In genomic region chr9:129232839-129233568, GRCh38 we compare ENCODE assay signal across 25 cellular contexts. TPM values are rescaled to one million over a fixed set of nuclear protein-coding genes. Genes with fewer than 3 reads are reported as not detected.
DNase-seq lines count a peak whose midpoint lies in the region; ATAC-seq and TF ChIP-seq lines count a peak whose summit lies in the region.
"Had no signal": no experiment of that assay in that cellular context is flagged by ENCODE, and none has a peak within 500 bp of the region (broad histone marks: within the 10 kb centered on the region; RNA-seq: fewer than 3 reads in every experiment).

No MANE protein-coding gene starts in this region.

- peak; percentile 18 for DNase-seq in MCF 10A (ENCODE audit: unreplicated experiment)
- no peak for DNase-seq in breast epithelium (ENCODE audit: low spot score in 2 of 2)
- peak; percentile 35 for DNase-seq in RKO (ENCODE audit: low spot score)
- peak; percentile 37 for DNase-seq in fibroblast of mammary gland (ENCODE audit: low read depth)
- no peak for DNase-seq in NCI-H82 (lab: John Stamatoyannopoulos, UW)
- DNase-seq: ACHN; activated CD4-positive, alpha-beta T cell treated with anti-CD3 and anti-CD28 coated beads, Interleukin-2, amount 50 U/mL, for 1 hour; activated gamma-delta T cell treated with Interleukin-2 at 50 U/mL for 16 hours; activated T-cell treated with anti-CD3 and anti-CD28 coated beads, Interleukin-2, amount 50 U/mL, for 4 hours; amygdala; Kasumi-1; left lung; mesenchymal stem cell; NCI-H146; NCI-H2107; NCI-H446; small intestine; stimulated activated CD8-positive, alpha-beta memory T cell treated with anti-CD3 and anti-CD28 coated beads, Interleukin-4, amount 100 ng/mL, for 48 hours; stimulated activated naive CD8-positive, alpha-beta T cell treated with anti-CD3 and anti-CD28 coated beads, Interleukin-15, amount 100 ng/mL, for 72 hours; thyroid gland had no signal

- TF ChIP-seq CTCF in MCF 10A (IDR thresholded peaks at IDR 0.05; ENCODE audit: unreplicated experiment) (no peak), breast epithelium (IDR thresholded peaks at IDR 0.05) (no peak), fibroblast of mammary gland (conservative IDR thresholded peaks at IDR 0.05; ENCODE audit: control insufficient read depth, insufficient read depth, low read depth, low read length) (no peak)

- H3K4me3 Mint-ChIP-seq in MCF 10A (ENCODE audit: unreplicated experiment): no peak overlapping the region
- H3K4me3 Mint-ChIP-seq: activated T-cell treated with anti-CD3 and anti-CD28 coated beads, Interleukin-2, amount 50 U/mL, for 4 hours; stimulated activated naive CD8-positive, alpha-beta T cell treated with anti-CD3 and anti-CD28 coated beads, Interleukin-15, amount 100 ng/mL, for 72 hours had no signal

- H3K4me1 Mint-ChIP-seq in MCF 10A (ENCODE audit: insufficient read depth, unreplicated experiment): peaks cover 7% of the 10 kb centered on the region

- intact Hi-C loops in MCF 10A (cut with micrococcal nuclease) (no loop called here), breast epithelium (cut with DNase I; ENCODE audit: low total_unique reads) (no loop called here)

- peaks cover 15% of the 10 kb centered on the region for H3K9me3 Mint-ChIP-seq in MCF 10A (ENCODE audit: unreplicated experiment)

- no peak for TF ChIP-seq POLR2A in breast epithelium (IDR thresholded peaks at IDR 0.05)

- no peaks in the 10 kb centered on the region for H3K4me1 ChIP-seq in breast epithelium
- H3K4me1 ChIP-seq: thyroid gland had no signal

- H3K27me3 ChIP-seq in breast epithelium: no peaks in the 10 kb centered on the region
- H3K27me3 ChIP-seq: left lung, thyroid gland had no signal

- CTCF ChIA-PET in MCF 10A (lab: Yijun Ruan, JAX): no interaction called here

- H3K4me3 ChIP-seq in breast epithelium (no peak overlapping the region), fibroblast of mammary gland (ENCODE audit: control insufficient read depth, low read depth, low read length) (no peak overlapping the region)
- H3K4me3 ChIP-seq: left lung, SK-N-MC, thyroid gland had no signal

- no peak overlapping the region for H3K27ac Mint-ChIP-seq in MCF 10A (ENCODE audit: low read depth, unreplicated experiment)
- H3K27ac Mint-ChIP-seq: stimulated activated naive CD8-positive, alpha-beta T cell treated with anti-CD3 and anti-CD28 coated beads, Interleukin-15, amount 100 ng/mL, for 72 hours had no signal

- ATAC-seq in HG03280 (IDR thresholded peaks at IDR 0.05; ENCODE audit: unreplicated experiment): no peak
- no peak for ATAC-seq in HG03039 (IDR thresholded peaks at IDR 0.05; ENCODE audit: unreplicated experiment)
- ATAC-seq: activated T-cell treated with anti-CD3 and anti-CD28 coated beads, Interleukin-2, amount 50 U/mL, for 4 hours; esophagus mucosa; left lung; stimulated activated naive CD8-positive, alpha-beta T cell treated with anti-CD3 and anti-CD28 coated beads, Interleukin-15, amount 100 ng/mL, for 72 hours had no signal

- H3K27me3 Mint-ChIP-seq in MCF 10A (ENCODE audit: insufficient read depth, unreplicated experiment): peaks cover 11% of the 10 kb centered on the region
- H3K27me3 Mint-ChIP-seq: stimulated activated naive CD8-positive, alpha-beta T cell treated with anti-CD3 and anti-CD28 coated beads, Interleukin-15, amount 100 ng/mL, for 72 hours had no signal

- H3K27ac ChIP-seq in breast epithelium: no peak overlapping the region
- H3K27ac ChIP-seq: left lung, SK-N-MC, thyroid gland, VCaP had no signal

- H3K36me3 Mint-ChIP-seq in MCF 10A (ENCODE audit: insufficient read depth, unreplicated experiment): no peaks in the 10 kb centered on the region

- no peaks in the 10 kb centered on the region for H3K36me3 ChIP-seq in breast epithelium
- H3K36me3 ChIP-seq: left lung, thyroid gland had no signal

- no TSS peak for BruUV-seq in MCF 10A (replicated peaks; lab: Mats Ljungman, UMichigan)

- H3K9me3 ChIP-seq in breast epithelium: no peaks in the 10 kb centered on the region
- H3K9me3 ChIP-seq: thyroid gland had no signal

- POLR2A ChIA-PET in MCF 10A (lab: Yijun Ruan, JAX): interaction anchor here (0.6 kb wide), 1 partner anchor 8 kb away, joined by 3 read pairs; no protein-coding TSS in a partner anchor

RNA-seq across cellular contexts. Expression of gene IER5L, which starts 54.9 kb away (rescaled TPM):
- total RNA-seq in MCF 10A (2022): 11.9 and 13.4 TPM in 2 replicates
- 10 to 100 TPM in 2 of 3 donors, 1 to 10 TPM in 1; 4.3 to 18.4 (median 18.1) TPM for total RNA-seq in breast epithelium

Comparison
In these comparisons a context has a peak if more than half of its experiments do, and no peak if none do; other contexts are left out.
1. DNase-seq: peak in MCF 10A (single experiment), RKO (single experiment) and fibroblast of mammary gland (single experiment); none in breast epithelium (0 of 2) and NCI-H82 (single experiment).